24 cellular contexts compared by ENCODE assay signal in the genomic region with DNA sequence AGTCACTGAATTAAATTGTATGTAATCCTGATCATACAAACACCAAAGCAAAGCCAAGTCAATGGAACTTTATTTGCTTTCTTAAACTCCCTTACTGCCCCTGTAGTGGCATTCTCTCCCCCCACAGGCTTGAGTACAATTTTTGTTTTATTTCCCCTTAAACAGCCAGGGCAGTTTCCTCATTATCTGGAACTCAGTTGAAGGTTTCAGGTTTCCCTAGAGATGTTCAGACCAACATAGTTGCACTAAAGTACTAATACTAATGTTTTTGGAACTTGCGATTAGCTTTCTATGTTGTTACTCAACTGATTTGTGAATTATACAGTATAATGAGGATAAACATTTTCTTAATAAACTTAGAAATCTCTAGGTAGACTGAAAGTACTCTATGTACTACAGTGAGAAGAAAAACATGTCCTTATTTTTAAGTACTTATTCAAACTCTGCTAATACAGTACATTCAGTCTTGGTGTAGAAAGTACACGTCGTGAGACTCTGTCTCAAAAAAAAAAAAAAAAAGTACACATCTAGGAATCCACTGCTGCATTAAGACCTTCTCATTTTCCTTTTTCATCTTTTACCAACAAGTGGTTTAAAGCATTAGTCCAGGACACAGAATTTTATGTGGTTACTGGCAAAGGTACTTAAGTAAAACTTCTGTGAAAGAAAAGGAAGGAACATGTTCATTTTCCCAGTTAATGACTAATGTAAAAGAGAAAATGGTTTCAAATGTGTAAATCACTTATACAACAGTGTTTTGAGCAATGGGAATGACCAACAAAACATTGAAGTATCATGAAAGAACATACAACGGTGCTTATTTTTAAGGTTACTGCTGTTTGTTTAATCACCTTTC.
DNase-seq lines count a peak whose midpoint lies in the region; ATAC-seq, FAIRE-seq and TF ChIP-seq lines count a peak whose summit lies in the region.
"Had no signal": no experiment of that assay in that cellular context is flagged by ENCODE, and none has a peak within 500 bp of the region (broad histone marks: within the 10 kb centered on the region; RNA-seq: fewer than 3 reads in every experiment).

No MANE protein-coding gene starts in this region.

- H3K4me2 ChIP-seq in astrocyte (ENCODE audit: low read length) (no peak overlapping the region), smooth muscle cell (peak overlapping the region; percentile 79)

- WGBS in smooth muscle cell (ENCODE audit: low lambda C conversion rate): 39% methylated on average over 4 of the region's 4 CpGs

- peaks cover 22% of the 10 kb centered on the region for H3K4me1 Mint-ChIP-seq in astrocyte (ENCODE audit: low read depth, unreplicated experiment)

- H3K27ac Mint-ChIP-seq in astrocyte (ENCODE audit: unreplicated experiment): peak overlapping the region; percentile 62
- H3K27ac Mint-ChIP-seq: activated CD8-positive, alpha-beta T cell treated with anti-CD3 and anti-CD28 coated beads for 36 hours; CD4-positive, CD25-positive, alpha-beta regulatory T cell had no signal

- H3K4me1 ChIP-seq in astrocyte (ENCODE audit: insufficient read depth, low read length) (no peaks in the 10 kb centered on the region), smooth muscle cell (ENCODE audit: low read depth) (peaks cover 12% of the 10 kb centered on the region)

- no peak for ATAC-seq in HG02852 (IDR thresholded peaks at IDR 0.05; ENCODE audit: unreplicated experiment)
- ATAC-seq in GM21360 (IDR thresholded peaks at IDR 0.05; ENCODE audit: unreplicated experiment): no peak
- ATAC-seq: activated CD4-positive, CD25-positive, alpha-beta regulatory T cell treated with anti-CD3 and anti-CD28 coated beads, Interleukin-2, amount 50 U/mL, for 24 hours; activated CD8-positive, alpha-beta T cell treated with anti-CD3 and anti-CD28 coated beads for 36 hours; left colon had no signal

- TF ChIP-seq CTCF in astrocyte (IDR thresholded peaks at IDR 0.05; ENCODE audit: insufficient read depth, low read depth, low read length) (no peak), smooth muscle cell (IDR thresholded peaks at IDR 0.05; ENCODE audit: borderline replicate concordance, insufficient read depth, poor library complexity, severe bottlenecking) (no peak)

- H3K27ac ChIP-seq in astrocyte (ENCODE audit: low read depth, low read length): no peak overlapping the region
- H3K27ac ChIP-seq in smooth muscle cell (ENCODE audit: low read depth): peak overlapping the region; percentile 56
- H3K27ac ChIP-seq: RWPE1 had no signal

- FAIRE-seq in GM19239 (lab: Jason Lieb, UNC) (peak; percentile 79), astrocyte (lab: Jason Lieb, UNC) (no peak), islet of Langerhans (lab: Jason Lieb, UNC) (peak; percentile 43)

- no peak overlapping the region for H2AFZ ChIP-seq in astrocyte (ENCODE audit: low read depth, low read length)
- H2AFZ ChIP-seq in smooth muscle cell (ENCODE audit: low read depth): no peak overlapping the region

- H3K36me3 Mint-ChIP-seq in astrocyte (ENCODE audit: low read depth, unreplicated experiment): peaks cover 13% of the 10 kb centered on the region

- no peaks in the 10 kb centered on the region for H4K20me1 ChIP-seq in astrocyte (ENCODE audit: insufficient read depth, low read length)
- no peaks in the 10 kb centered on the region for H4K20me1 ChIP-seq in smooth muscle cell (ENCODE audit: low read depth)

- H3K9me3 ChIP-seq in astrocyte (ENCODE audit: insufficient read depth, low read depth, low read length) (no peaks in the 10 kb centered on the region), smooth muscle cell (replicated peaks; ENCODE audit: low read depth) (peaks cover 10% of the 10 kb centered on the region)

- H3K4me3 Mint-ChIP-seq in astrocyte (ENCODE audit: unreplicated experiment): no peak overlapping the region
- H3K4me3 Mint-ChIP-seq: activated CD8-positive, alpha-beta T cell treated with anti-CD3 and anti-CD28 coated beads for 36 hours; CD4-positive, CD25-positive, alpha-beta regulatory T cell had no signal

- no peaks in the 10 kb centered on the region for H3K27me3 Mint-ChIP-seq in astrocyte (ENCODE audit: low read depth, unreplicated experiment)
- H3K27me3 Mint-ChIP-seq: activated CD8-positive, alpha-beta T cell treated with anti-CD3 and anti-CD28 coated beads for 36 hours; CD4-positive, CD25-positive, alpha-beta regulatory T cell had no signal

- H3K27me3 ChIP-seq in astrocyte (ENCODE audit: insufficient read depth, low read length): no peaks in the 10 kb centered on the region
- no peaks in the 10 kb centered on the region for H3K27me3 ChIP-seq in smooth muscle cell (ENCODE audit: low read depth)

- no peaks in the 10 kb centered on the region for H3K79me2 ChIP-seq in astrocyte (ENCODE audit: insufficient read depth, low read length)
- H3K79me2 ChIP-seq in smooth muscle cell (ENCODE audit: low read depth): no peaks in the 10 kb centered on the region

- H3K36me3 ChIP-seq in astrocyte (ENCODE audit: insufficient read depth, low read length): no peaks in the 10 kb centered on the region
- peaks cover 13% of the 10 kb centered on the region for H3K36me3 ChIP-seq in smooth muscle cell (ENCODE audit: low read depth)

- no peak overlapping the region for H3K9ac ChIP-seq in astrocyte (ENCODE audit: low read length)
- peak overlapping the region; percentile 5 for H3K9ac ChIP-seq in smooth muscle cell (ENCODE audit: low read depth)

- H3F3A ChIP-seq in smooth muscle cell (ENCODE audit: low read depth): peaks cover 9% of the 10 kb centered on the region

- DNase-seq in GM19239 (ENCODE audit: insufficient read length, low spot score) (no peak), astrocyte (ENCODE audit: low read depth) (peak; percentile 54), smooth muscle cell (lab: John Stamatoyannopoulos, UW; ENCODE audit: unreplicated experiment) (no peak), NCI-H345 treated with DMSO at 0.1 percent for 48 hours (lab: John Stamatoyannopoulos, UW; ENCODE audit: unreplicated experiment) (no peak)
- DNase-seq: activated CD8-positive, alpha-beta T cell treated with anti-CD3 and anti-CD28 coated beads for 36 hours; activated gamma-delta T cell treated with Interleukin-2 at 50 U/mL for 16 hours; amniotic stem cell; CD4-positive, CD25-positive, alpha-beta regulatory T cell; cerebellar nuclear complex; effector CD4-positive, alpha-beta T cell; erythroblast; GF-D8; HCEC 1CT; left colon; NCI-H1092 treated with DMSO at 0.1 percent for 48 hours; NCI-H2081 treated with DMSO at 0.1 percent for 48 hours; NCI-H510A treated with DMSO at 0.1 percent for 48 hours; stimulated activated CD4-positive, alpha-beta T cell treated with anti-CD3 and anti-CD28 coated beads, Interleukin-15, amount 100 ng/mL, for 24 hours; substantia nigra had no signal

- H3K4me3 ChIP-seq in astrocyte (ENCODE audit: insufficient read depth, low read depth, low read length): no peak overlapping the region
- no peak overlapping the region for H3K4me3 ChIP-seq in smooth muscle cell

- H3K9me3 Mint-ChIP-seq in astrocyte (ENCODE audit: unreplicated experiment): peaks cover 11% of the 10 kb centered on the region
